Comparison of ENCODE assay signal across 30 cellular contexts in the genomic region with DNA sequence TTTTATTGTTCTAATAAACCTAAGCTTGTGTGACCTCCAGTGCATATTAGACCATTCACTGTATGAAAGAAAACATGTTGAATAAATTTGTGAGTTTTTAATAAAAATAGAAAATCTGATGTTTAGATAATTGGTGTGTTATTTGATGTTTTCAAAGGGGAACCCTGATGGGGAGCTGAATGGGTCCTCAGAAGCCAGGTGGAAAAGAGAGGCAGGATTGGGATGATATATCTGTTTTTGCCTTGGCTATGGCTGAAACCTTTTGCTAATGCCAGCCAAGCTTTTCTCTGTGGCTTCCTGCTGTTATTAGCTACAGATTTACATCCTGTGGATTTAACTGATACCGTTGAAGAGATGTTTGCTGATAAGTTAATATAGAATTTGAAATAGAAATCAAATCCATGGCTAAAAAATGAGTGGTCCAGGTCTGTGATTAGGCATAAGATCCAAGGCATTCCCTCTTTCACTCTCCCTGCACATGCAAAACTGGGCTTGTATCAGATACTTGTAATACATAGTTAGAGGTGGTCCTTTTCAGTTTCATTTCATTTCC. TPM values are rescaled to one million over a fixed set of nuclear protein-coding genes. Genes with fewer than 3 reads are reported as not detected.
DNase-seq lines count a peak whose midpoint lies in the region; ATAC-seq and TF ChIP-seq lines count a peak whose summit lies in the region.
"Had no signal": no experiment of that assay in that cellular context is flagged by ENCODE, and none has a peak within 500 bp of the region (broad histone marks: within the 10 kb centered on the region; RNA-seq: fewer than 3 reads in every experiment).

No MANE protein-coding gene starts in this region.

- H3K4me3 ChIP-seq in CD4-positive, CD25-positive, alpha-beta regulatory T cell (ENCODE audit: low read depth, low read length) = no peak overlapping the region
- H3K4me3 ChIP-seq in GM23338 = no peak overlapping the region
- H3K4me3 ChIP-seq in testis = no peak overlapping the region
- H3K4me3 ChIP-seq: A549, K562, Peyer's patch had no signal

- peaks cover 4% of the 10 kb centered on the region for H3K79me2 ChIP-seq in GM23338 (replicated peaks; ENCODE audit: insufficient read depth)

- H3K27me3 Mint-ChIP-seq in CD4-positive, CD25-positive, alpha-beta regulatory T cell = peaks cover 79% of the 10 kb centered on the region
- H3K27me3 Mint-ChIP-seq in GM23338 (ENCODE audit: insufficient read depth, low read depth, poor library complexity) (peaks cover 95% of the 10 kb centered on the region), brain (peaks cover 100% of the 10 kb centered on the region), nephron (ENCODE audit: low read depth) (peaks cover 93% of the 10 kb centered on the region)

- no peaks in the 10 kb centered on the region for H3K9me3 ChIP-seq in CD4-positive, CD25-positive, alpha-beta regulatory T cell (ENCODE audit: control insufficient read depth in 2 of 2, low read length in 2 of 2)
- H3K9me3 ChIP-seq in testis = no peaks in the 10 kb centered on the region
- H3K9me3 ChIP-seq: A549 had no signal

- peak overlapping the region; percentile 86; the same call in 1 of the 2 replicates for H3K4me2 ChIP-seq in GM23338
- H3K4me2 ChIP-seq: A549 had no signal

- H4K20me1 ChIP-seq in GM23338 (replicated peaks; ENCODE audit: insufficient read depth) = peaks cover 3% of the 10 kb centered on the region

- no peaks in the 10 kb centered on the region for H3K36me3 ChIP-seq in CD4-positive, CD25-positive, alpha-beta regulatory T cell (ENCODE audit: control insufficient read depth, insufficient read depth, low read length)
- H3K36me3 ChIP-seq in GM23338 (ENCODE audit: insufficient read depth) (no peaks in the 10 kb centered on the region), testis (ENCODE audit: low read depth, missing control alignments) (no peaks in the 10 kb centered on the region)
- H3K36me3 ChIP-seq: Peyer's patch had no signal

- 8 to 14% methylated on average over 1 of the region's 1 CpG for WGBS in testis, 2 donors

- ATAC-seq in CD4-positive, CD25-positive, alpha-beta regulatory T cell (ENCODE audit: low read depth in 2 of 2) = no peak
- ATAC-seq in GM23338 = no peak
- no peak for ATAC-seq in HG03469 (IDR thresholded peaks at IDR 0.05; ENCODE audit: unreplicated experiment)
- no peak for ATAC-seq in HG02938 (IDR thresholded peaks at IDR 0.05; ENCODE audit: unreplicated experiment)
- ATAC-seq: A549, HCT116, HepG2, K562 had no signal

- peak overlapping the region in 3 of 4 donors; percentile 3 to 62 (median 13) for H3K4me3 Mint-ChIP-seq in CD4-positive, CD25-positive, alpha-beta regulatory T cell
- H3K4me3 Mint-ChIP-seq in GM23338 = no peak overlapping the region
- peak overlapping the region in 4 of 5 experiments; percentile 20 to 69 (median 52) for H3K4me3 Mint-ChIP-seq in brain
- H3K4me3 Mint-ChIP-seq in nephron = peak overlapping the region in 2 of 3 experiments; percentile 29 to 40
- H3K4me3 Mint-ChIP-seq: T-helper 1 cell treated with Interleukin-12 subunit alpha and Interleukin-12 subunit beta and Interleukin-4 antibody, amounts not matched to agents 30 μg/mL and 1 μg/mL, for 36 hours had no signal

- no peak for DNase-seq in CD4-positive, CD25-positive, alpha-beta regulatory T cell
- no peak for DNase-seq in GM23338 (ENCODE audit: low spot score)
- DNase-seq in testis = no peak
- no peak for DNase-seq in activated T-cell treated with anti-CD3 and anti-CD28 coated beads, Interleukin-2, amount 50 U/mL, for 48 hours
- DNase-seq: C1 segment of cervical spinal cord; CD8-positive, alpha-beta memory T cell; DMS79 treated with DMSO at 0.1 percent for 48 hours; GOT3; Kasumi-1; MV-4-11; NCI-H1105 treated with DMSO at 0.1 percent for 48 hours; NCI-H146; NCI-H1930; NCI-H446 treated with DMSO at 0.1 percent for 48 hours; NCI-H526; NCI-H82; Peyer's patch; SHP77 treated with DMSO at 0.1 percent for 48 hours; SW 1271 had no signal

- no peak overlapping the region for H3K27ac Mint-ChIP-seq in CD4-positive, CD25-positive, alpha-beta regulatory T cell
- H3K27ac Mint-ChIP-seq in GM23338 = no peak overlapping the region
- H3K27ac Mint-ChIP-seq in brain = peak overlapping the region in 2 of 5 experiments; percentile 32 to 52
- H3K27ac Mint-ChIP-seq in nephron = no peak overlapping the region

- no peak for TF ChIP-seq CTCF in GM23338 (conservative IDR thresholded peaks at IDR 0.05; ENCODE audit: low read depth in 2 of 2)
- no peak for TF ChIP-seq CTCF in brain (conservative IDR thresholded peaks at IDR 0.05)
- no peak for TF ChIP-seq CTCF in nephron (IDR thresholded peaks at IDR 0.05; ENCODE audit: unreplicated experiment in 3 of 3)
- TF ChIP-seq CTCF in testis (IDR thresholded peaks at IDR 0.05) = no peak

- H3K9me3 Mint-ChIP-seq in CD4-positive, CD25-positive, alpha-beta regulatory T cell = peaks cover 0 to 6% (median 2%) of the 10 kb centered on the region in 7 donors
- peaks cover 8% of the 10 kb centered on the region; the same call in 2 of the 3 replicates for H3K9me3 Mint-ChIP-seq in GM23338
- H3K9me3 Mint-ChIP-seq in brain = peaks cover 0 to 3% (median 0%) of the 10 kb centered on the region in 5 experiments
- H3K9me3 Mint-ChIP-seq in nephron = no peaks in the 10 kb centered on the region
- H3K9me3 Mint-ChIP-seq: T-helper 1 cell treated with Interleukin-12 subunit alpha and Interleukin-12 subunit beta and Interleukin-4 antibody, amounts not matched to agents 30 μg/mL and 1 μg/mL, for 36 hours had no signal

- intact Hi-C loops in testis (cut with DNase I; ENCODE audit: low total_unique reads) = no loop called here

- peaks cover 41% of the 10 kb centered on the region for H3F3A ChIP-seq in GM23338 (replicated peaks; ENCODE audit: low read depth)

- peaks cover 51% of the 10 kb centered on the region for H3K4me1 ChIP-seq in CD4-positive, CD25-positive, alpha-beta regulatory T cell (ENCODE audit: control insufficient read depth, insufficient read depth, low read length, poor library complexity, severe bottlenecking)
- H3K4me1 ChIP-seq in GM23338 (ENCODE audit: insufficient read depth) = peaks cover 83% of the 10 kb centered on the region
- peaks cover 4% of the 10 kb centered on the region for H3K4me1 ChIP-seq in testis

- no peak overlapping the region for H3K27ac ChIP-seq in CD4-positive, CD25-positive, alpha-beta regulatory T cell (ENCODE audit: insufficient read depth, low read length, poor library complexity, severe bottlenecking)
- H3K27ac ChIP-seq in GM23338 (ENCODE audit: low read depth) = no peak overlapping the region
- no peak overlapping the region for H3K27ac ChIP-seq in testis
- H3K27ac ChIP-seq: A549, Peyer's patch had no signal

- no peaks in the 10 kb centered on the region for H3K9me2 ChIP-seq in GM23338 (ENCODE audit: insufficient read depth)

- H2AFZ ChIP-seq in GM23338 = no peak overlapping the region

- H3K4me1 Mint-ChIP-seq in CD4-positive, CD25-positive, alpha-beta regulatory T cell = peaks cover 14 to 62% (median 28%) of the 10 kb centered on the region in 4 donors
- H3K4me1 Mint-ChIP-seq in GM23338 (peaks cover 64% of the 10 kb centered on the region), brain (peaks cover 34% of the 10 kb centered on the region), nephron (peaks cover 25% of the 10 kb centered on the region)

- no peak for TF ChIP-seq POLR2A in testis (IDR thresholded peaks at IDR 0.05)

- peaks cover 3% of the 10 kb centered on the region for H3K36me3 Mint-ChIP-seq in CD4-positive, CD25-positive, alpha-beta regulatory T cell
- H3K36me3 Mint-ChIP-seq in GM23338 (ENCODE audit: low read depth) (peaks cover under 1% of the 10 kb centered on the region; the same call in 1 of the 3 replicates), brain (peaks cover 2% of the 10 kb centered on the region), nephron (ENCODE audit: low read depth) (peaks cover 18% of the 10 kb centered on the region)

- H3K27me3 ChIP-seq in CD4-positive, CD25-positive, alpha-beta regulatory T cell (ENCODE audit: control insufficient read depth, insufficient read depth, low read length) = peaks cover 54% of the 10 kb centered on the region
- H3K27me3 ChIP-seq in GM23338 (ENCODE audit: insufficient read depth) (peaks cover 93% of the 10 kb centered on the region), testis (peaks cover 4% of the 10 kb centered on the region)

TF ChIP-seq in GM23338, 12 proteins besides CTCF, POLR2A, EP300 and RAD21:
- peak; percentile 65 for TF ChIP-seq EZH2 (IDR thresholded peaks at IDR 0.05; ENCODE audit: low read depth, unreplicated experiment)
- no peak for TF ChIP-seq JUNB (IDR thresholded peaks at IDR 0.05; ENCODE audit: unreplicated experiment)
- TF ChIP-seq, protein P1, sequence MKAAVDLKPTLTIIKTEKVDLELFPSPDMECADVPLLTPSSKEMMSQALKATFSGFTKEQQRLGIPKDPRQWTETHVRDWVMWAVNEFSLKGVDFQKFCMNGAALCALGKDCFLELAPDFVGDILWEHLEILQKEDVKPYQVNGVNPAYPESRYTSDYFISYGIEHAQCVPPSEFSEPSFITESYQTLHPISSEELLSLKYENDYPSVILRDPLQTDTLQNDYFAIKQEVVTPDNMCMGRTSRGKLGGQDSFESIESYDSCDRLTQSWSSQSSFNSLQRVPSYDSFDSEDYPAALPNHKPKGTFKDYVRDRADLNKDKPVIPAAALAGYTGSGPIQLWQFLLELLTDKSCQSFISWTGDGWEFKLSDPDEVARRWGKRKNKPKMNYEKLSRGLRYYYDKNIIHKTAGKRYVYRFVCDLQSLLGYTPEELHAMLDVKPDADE (IDR thresholded peaks at IDR 0.05) = no peak

RNA-seq across cellular contexts. Expression of a gene that starts 4.2 kb away (rescaled TPM):
- 72.6 TPM for total RNA-seq in CD4-positive, CD25-positive, alpha-beta regulatory T cell
- polyA plus RNA-seq in CD4-positive, CD25-positive, alpha-beta regulatory T cell = 10 to 100 TPM; 81.2 to 89.8 (median 84.9) TPM
- total RNA-seq in GM23338 (2014; rRNA removed; shearing (Covaris generic)) = 40.2 and 53.7 TPM in 2 replicates
- polyA plus RNA-seq in GM23338 (2016; fragmentation: Nextera tagmentation; extraction: Ambion mirVana) (64.1 and 71.2 TPM in 2 replicates), brain (ENCODE audit: insufficient read depth, low read depth, low replicate concordance) (72.4 TPM), testis (ENCODE audit: insufficient read depth, low read depth, low replicate concordance) (57.9 TPM)
- total RNA-seq in testis = 10 to 100 TPM; 38.7 to 39.5 TPM

RNA-seq across cellular contexts. Expression of a gene that starts 7.3 kb away (rescaled TPM):
- not detected for total RNA-seq in CD4-positive, CD25-positive, alpha-beta regulatory T cell
- under 1 TPM in 3 of 4 donors, not detected in 1; 0.05 to 0.22 (median 0.05) TPM for polyA plus RNA-seq in CD4-positive, CD25-positive, alpha-beta regulatory T cell
- total RNA-seq in GM23338 (2014; rRNA removed; shearing (Covaris generic)) = 0.52 and 0.58 TPM in 2 replicates
- 0.74 and 1.1 TPM in 2 replicates for polyA plus RNA-seq in GM23338 (2016; fragmentation: Nextera tagmentation; extraction: Ambion mirVana)
- not detected for polyA plus RNA-seq in brain (ENCODE audit: insufficient read depth, low read depth, low replicate concordance)
- under 1 TPM; 0.06 to 0.39 TPM for total RNA-seq in testis
- 0.51 TPM for polyA plus RNA-seq in testis (ENCODE audit: insufficient read depth, low read depth, low replicate concordance)
- total RNA-seq: HepG2, MCF 10A, OCI-LY7, Peyer's patch had no signal
- polyA plus RNA-seq: CD8-positive, alpha-beta memory T cell; HepG2 had no signal
